In genomic region chr5:101515721-101516120, GRCh38 we compare ENCODE assay signal across 23 cellular contexts.
"Had no signal": no experiment of that assay in that cellular context is flagged by ENCODE, and none has a peak within 500 bp of the region (broad histone marks: within the 10 kb centered on the region; RNA-seq: fewer than 3 reads in every experiment).

No MANE protein-coding gene starts in this region.

- H3K36me3 ChIP-seq: colonic mucosa, esophagus muscularis mucosa, esophagus squamous epithelium, gastrocnemius medialis, gastroesophageal sphincter, heart left ventricle, heart right ventricle had no signal

- DNase-seq: colonic mucosa; cortex of kidney; dermis blood vessel endothelial cell; dorsolateral prefrontal cortex; effector CD4-positive, alpha-beta T cell; effector CD8-positive, alpha-beta T cell; effector memory CD4-positive, alpha-beta T cell; effector memory CD8-positive, alpha-beta T cell; endodermal cell; erythroblast; esophagus squamous epithelium; foreskin fibroblast; foreskin keratinocyte; foreskin melanocyte; gastrocnemius medialis; glutamatergic neuron; head of caudate nucleus; heart left ventricle; heart right ventricle had no signal

- H3K27ac ChIP-seq: colonic mucosa, coronary artery, dorsolateral prefrontal cortex, epithelial cell of prostate, esophagus muscularis mucosa, esophagus squamous epithelium, foreskin keratinocyte, gastrocnemius medialis, gastroesophageal sphincter, heart left ventricle, heart right ventricle had no signal

- H3K4me3 ChIP-seq: colonic mucosa, coronary artery, dorsolateral prefrontal cortex, esophagus muscularis mucosa, esophagus squamous epithelium, gastrocnemius medialis, gastroesophageal sphincter, heart left ventricle, heart right ventricle had no signal

- H3K4me1 ChIP-seq: colonic mucosa, esophagus muscularis mucosa, esophagus squamous epithelium, foreskin keratinocyte, gastrocnemius medialis, gastroesophageal sphincter, heart left ventricle, heart right ventricle had no signal

- H3K27me3 ChIP-seq: colonic mucosa, dorsolateral prefrontal cortex, esophagus muscularis mucosa, esophagus squamous epithelium, foreskin keratinocyte, gastrocnemius medialis, gastroesophageal sphincter, heart left ventricle, heart right ventricle had no signal

- H3K9me3 ChIP-seq: colonic mucosa, esophagus muscularis mucosa, gastrocnemius medialis had no signal
